ENCODE assay signal across 21 cellular contexts in the genomic region with DNA sequence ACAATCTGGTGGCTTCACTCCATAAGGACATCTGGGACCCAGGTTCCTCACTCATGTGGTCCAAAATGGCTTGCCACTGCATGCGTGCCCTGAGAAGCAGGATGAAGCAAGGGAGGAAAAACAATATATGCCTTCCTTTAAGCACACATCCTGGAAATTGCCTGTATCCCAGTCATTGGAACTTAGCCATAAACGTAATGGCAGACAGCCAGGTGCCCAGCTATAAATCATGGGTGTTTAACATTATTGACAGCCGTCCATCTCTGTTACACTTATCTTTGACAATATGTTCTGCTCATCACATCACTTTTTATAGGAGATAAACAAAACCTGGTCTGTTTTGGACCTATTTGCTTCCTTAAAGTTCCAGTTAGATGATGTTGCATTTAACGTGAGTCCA.
"Had no signal": no experiment of that assay in that cellular context is flagged by ENCODE, and none has a peak within 500 bp of the region (broad histone marks: within the 10 kb centered on the region; RNA-seq: fewer than 3 reads in every experiment).

No MANE protein-coding gene starts in this region.

- H3K36me3 Mint-ChIP-seq: activated naive CD4-positive, alpha-beta T cell treated with anti-CD3 and anti-CD28 coated beads, Interleukin-2, amount 50 U/mL, for 24 hours had no signal

- H3K9me3 ChIP-seq: neutrophil, right lobe of liver, testis, uterus had no signal

- H3K4me1 ChIP-seq: breast epithelium, right lobe of liver, testis, uterus had no signal

- H3K27ac ChIP-seq: breast epithelium, epithelial cell of prostate, neutrophil, right lobe of liver, testis, uterus had no signal

- H3K4me3 ChIP-seq: breast epithelium, right lobe of liver, testis, uterus had no signal

- H3K9me3 Mint-ChIP-seq: activated naive CD4-positive, alpha-beta T cell treated with anti-CD3 and anti-CD28 coated beads, Interleukin-2, amount 50 U/mL, for 24 hours; type B pancreatic cell had no signal

- H3K36me3 ChIP-seq: breast epithelium, neutrophil, right lobe of liver, uterus had no signal

- DNase-seq: activated CD4-positive, alpha-beta T cell treated with anti-CD3 and anti-CD28 coated beads for 1 hour; activated CD4-positive, alpha-beta T cell treated with anti-CD3 and anti-CD28 coated beads, Interleukin-2, amount 10 ng/mL, durations not matched to agents 7 days and 5 days; activated CD8-positive, alpha-beta T cell treated with anti-CD3 and anti-CD28 coated beads for 36 hours; activated T-cell treated with anti-CD3 and anti-CD28 coated beads, Interleukin-2, amount 50 U/mL, for 4 hours; central memory CD4-positive, alpha-beta T cell; effector CD8-positive, alpha-beta T cell; islet precursor cell; left ventricle myocardium superior; right lobe of liver; stimulated activated CD4-positive, alpha-beta T cell treated with anti-CD3 and anti-CD28 coated beads, Interleukin-2, amount 100 ng/mL, for 48 hours; stimulated activated naive CD4-positive, alpha-beta T cell treated with Interleukin-2 at 50 U/mL for 16 hours; testis; uterus had no signal

- H3K27ac Mint-ChIP-seq: activated CD4-positive, alpha-beta T cell treated with anti-CD3 and anti-CD28 coated beads, Interleukin-2, amount 10 ng/mL, durations not matched to agents 7 days and 5 days; activated CD8-positive, alpha-beta T cell treated with anti-CD3 and anti-CD28 coated beads for 36 hours; activated naive CD4-positive, alpha-beta T cell treated with anti-CD3 and anti-CD28 coated beads, Interleukin-2, amount 50 U/mL, for 24 hours; activated T-helper 17 cell treated with anti-CD3 and anti-CD28 coated beads, Interleukin-2, amount 50 U/mL, for 72 hours; progenitor cell of endocrine pancreas; type B pancreatic cell; WTC11 had no signal

- ATAC-seq: activated CD8-positive, alpha-beta T cell treated with anti-CD3 and anti-CD28 coated beads for 36 hours; activated T-cell treated with anti-CD3 and anti-CD28 coated beads, Interleukin-2, amount 50 U/mL, for 4 hours; activated T-helper 17 cell treated with anti-CD3 and anti-CD28 coated beads, Interleukin-2, amount 50 U/mL, for 72 hours; left ventricle myocardium superior; right lobe of liver; WTC11 had no signal
